ENCODE assay signal across 8 cellular contexts in genomic region chr6:28981391-28981832, GRCh38. TPM values are rescaled to one million over a fixed set of nuclear protein-coding genes. Genes with fewer than 3 reads are reported as not detected.
DNase-seq lines count a peak whose midpoint lies in the region; ATAC-seq, FAIRE-seq and TF ChIP-seq lines count a peak whose summit lies in the region.

No MANE protein-coding gene starts in this region.

- H3K36me3 ChIP-seq in fibroblast of lung (ENCODE audit: control insufficient read depth, insufficient read depth, low read length) = no peaks in the 10 kb centered on the region
- no peaks in the 10 kb centered on the region for H3K36me3 ChIP-seq in neural cell (ENCODE audit: insufficient read depth, low read length)
- no peaks in the 10 kb centered on the region for H3K36me3 ChIP-seq in stomach smooth muscle (ENCODE audit: control insufficient read depth in 2 of 2, insufficient read depth in 2 of 2, low read length in 2 of 2)

- no peak for TF ChIP-seq EP300 in neural cell (conservative IDR thresholded peaks at IDR 0.05; ENCODE audit: poor library complexity, severe bottlenecking)

- no peaks in the 10 kb centered on the region for H4K20me1 ChIP-seq in fibroblast of lung (ENCODE audit: control insufficient read depth, extremely low read depth, insufficient read depth, low read length)
- no peaks in the 10 kb centered on the region for H4K20me1 ChIP-seq in neural cell (ENCODE audit: insufficient read depth)

- peak overlapping the region; percentile 87 for H3K4me2 ChIP-seq in fibroblast of lung (ENCODE audit: extremely low read depth, insufficient read depth, low read length)
- peak overlapping the region; percentile 42 for H3K4me2 ChIP-seq in neural cell (ENCODE audit: low read length)

- ATAC-seq in GM18519 (IDR thresholded peaks at IDR 0.05; ENCODE audit: low FRiP score, unreplicated experiment) = peak; percentile 21
- ATAC-seq in activated T-cell treated with anti-CD3 and anti-CD28 coated beads, Interleukin-2, amount 50 U/mL, for 4 hours = peak; percentile 13 to 28

- no peaks in the 10 kb centered on the region for H3K27me3 ChIP-seq in fibroblast of lung (ENCODE audit: control insufficient read depth, insufficient read depth, low read length)
- H3K27me3 ChIP-seq in neural cell (ENCODE audit: insufficient read depth, low read depth, low read length) = no peaks in the 10 kb centered on the region
- peaks cover 8 to 13% of the 10 kb centered on the region in 2 donors for H3K27me3 ChIP-seq in stomach smooth muscle (ENCODE audit: control insufficient read depth in 1 of 2, insufficient read depth in 2 of 2, low read length in 2 of 2)

- peak overlapping the region; percentile 61 for H2AFZ ChIP-seq in fibroblast of lung (ENCODE audit: low read length)
- peak overlapping the region; percentile 35 for H2AFZ ChIP-seq in neural cell (ENCODE audit: low read depth, low read length)

- TF ChIP-seq RAD21 in neural cell (conservative IDR thresholded peaks at IDR 0.05) = peak; percentile 5

- H3K4me1 ChIP-seq in fibroblast of lung (ENCODE audit: control insufficient read depth, extremely low read depth, insufficient read depth, low read length) (no peaks in the 10 kb centered on the region), stomach smooth muscle (ENCODE audit: control insufficient read depth, insufficient read depth, low read length) (peaks cover 13% of the 10 kb centered on the region)

- H3K27ac ChIP-seq in fibroblast of lung (ENCODE audit: insufficient read depth, low read length) (peak overlapping the region; percentile 40), neural cell (ENCODE audit: low read length) (peak overlapping the region; percentile 49), stomach smooth muscle (ENCODE audit: low read length) (peak overlapping the region; percentile 53)

- no peaks in the 10 kb centered on the region for H3K9me2 ChIP-seq in neural cell (ENCODE audit: insufficient read depth, low read length)

- H3K4me3 ChIP-seq in fibroblast of lung (replicated peaks in 1 of 4; ENCODE audit: control extremely low read depth in 1 of 4, insufficient read depth in 1 of 4, low read depth in 3 of 4, low read length in 4 of 4) = peak overlapping the region; percentile 76 to 95 (median 84)
- H3K4me3 ChIP-seq in neural cell (ENCODE audit: low read length) = peak overlapping the region; percentile 69
- peak overlapping the region; percentile 96 to 100 for H3K4me3 ChIP-seq in stomach smooth muscle (ENCODE audit: low read length in 2 of 2)

- H3K79me2 ChIP-seq in fibroblast of lung (ENCODE audit: control insufficient read depth, insufficient read depth, low read length) (no peaks in the 10 kb centered on the region), neural cell (replicated peaks; ENCODE audit: insufficient read depth, low read length) (no peaks in the 10 kb centered on the region)

- H3K4me3 Mint-ChIP-seq in activated T-cell treated with anti-CD3 and anti-CD28 coated beads, Interleukin-2, amount 50 U/mL, for 4 hours = peak overlapping the region; percentile 91

- H3K4me1 Mint-ChIP-seq in activated T-cell treated with anti-CD3 and anti-CD28 coated beads, Interleukin-2, amount 50 U/mL, for 4 hours (ENCODE audit: low read depth) = peaks cover 45% of the 10 kb centered on the region

- no peaks in the 10 kb centered on the region for H3K9me3 ChIP-seq in fibroblast of lung (ENCODE audit: control insufficient read depth, insufficient read depth, low read depth, low read length)
- H3K9me3 ChIP-seq in neural cell (ENCODE audit: low read length) = no peaks in the 10 kb centered on the region
- H3K9me3 ChIP-seq in stomach smooth muscle (ENCODE audit: control insufficient read depth in 2 of 2, low read length in 2 of 2) = no peaks in the 10 kb centered on the region

- H3K9ac ChIP-seq in fibroblast of lung (ENCODE audit: insufficient read depth, low read length) = no peak overlapping the region
- peak overlapping the region; percentile 52 for H3K9ac ChIP-seq in neural cell (ENCODE audit: low read length)
- H3K9ac ChIP-seq in stomach smooth muscle (ENCODE audit: low read length in 2 of 2) = peak overlapping the region; percentile 21 to 50

- peaks cover 46% of the 10 kb centered on the region for H3K27me3 Mint-ChIP-seq in activated T-cell treated with anti-CD3 and anti-CD28 coated beads, Interleukin-2, amount 50 U/mL, for 4 hours (ENCODE audit: low read depth)

- FAIRE-seq in D721Med (lab: Jason Lieb, UNC) = no peak

- H3K36me3 Mint-ChIP-seq in activated T-cell treated with anti-CD3 and anti-CD28 coated beads, Interleukin-2, amount 50 U/mL, for 4 hours (ENCODE audit: insufficient read depth) = no peaks in the 10 kb centered on the region

- no peaks in the 10 kb centered on the region for H3F3A ChIP-seq in neural cell (ENCODE audit: insufficient read depth, low read length, poor library complexity, severe bottlenecking)

- H3K9me3 Mint-ChIP-seq in activated T-cell treated with anti-CD3 and anti-CD28 coated beads, Interleukin-2, amount 50 U/mL, for 4 hours = no peaks in the 10 kb centered on the region

- peak; percentile 95 for DNase-seq in HT-29 (ENCODE audit: low spot score)
- DNase-seq in activated T-cell treated with anti-CD3 and anti-CD28 coated beads, Interleukin-2, amount 50 U/mL, for 4 hours = peak; percentile 76
- peak; percentile 36 to 80 for DNase-seq in fibroblast of lung (ENCODE audit: low read depth in 2 of 2)
- no peak for DNase-seq in D721Med (ENCODE audit: insufficient read length, low spot score)

- TF ChIP-seq CTCF in fibroblast of lung (conservative IDR thresholded peaks at IDR 0.05 in 1 of 2, IDR thresholded peaks at IDR 0.05 in 1 of 2; ENCODE audit: low read depth in 1 of 2, low read length in 2 of 2) = no peak
- TF ChIP-seq CTCF in neural cell (IDR thresholded peaks at IDR 0.05; ENCODE audit: poor library complexity, severe bottlenecking) = no peak
- TF ChIP-seq CTCF in D721Med (IDR thresholded peaks at IDR 0.05; ENCODE audit: insufficient read depth, missing control alignments) = no peak

TF ChIP-seq in PFSK-1, 5 proteins besides CTCF, POLR2A, EP300 and RAD21 (continues in another document):
- 0 out of 2 replicates have a peak, but pooled peaks have one; percentile 12 for TF ChIP-seq SIN3A (IDR thresholded peaks at IDR 0.05; ENCODE audit: borderline replicate concordance, insufficient read depth, low read length)
- TF ChIP-seq POLR2AphosphoS5 (IDR thresholded peaks at IDR 0.05; ENCODE audit: low read depth, low read length) = no peak

TF ChIP-seq in neural cell, 6 proteins besides CTCF, POLR2A, EP300 and RAD21:
- TF ChIP-seq EZH2 (IDR thresholded peaks at IDR 0.05; ENCODE audit: borderline replicate concordance, insufficient read depth, low read length, poor library complexity, severe bottlenecking) (no peak), POLR2AphosphoS5 (IDR thresholded peaks at IDR 0.05) (no peak), TAF1 (IDR thresholded peaks at IDR 0.05; ENCODE audit: low read depth) (no peak), SMC3 (conservative IDR thresholded peaks at IDR 0.05; ENCODE audit: poor library complexity) (no peak), REST (IDR thresholded peaks at IDR 0.05; ENCODE audit: borderline replicate concordance) (peak; percentile 48), MXI1 (conservative IDR thresholded peaks at IDR 0.05; ENCODE audit: poor library complexity, severe bottlenecking) (peak; percentile 5)

RNA-seq across cellular contexts. Expression of gene ZNF311, which starts 23.7 kb away (rescaled TPM):
- total RNA-seq in HT-29 (2014; rRNA removed; shearing (Covaris generic)) = 1.1 and 1.2 TPM in 2 replicates
- 0.14 TPM for polyA plus RNA-seq in PFSK-1 (2012; ENCODE audit: insufficient read length, low read depth)
- total RNA-seq in activated T-cell treated with anti-CD3 and anti-CD28 coated beads, Interleukin-2, amount 50 U/mL, for 4 hours = under 1 TPM; 0.48 to 0.53 (median 0.52) TPM
- total RNA-seq in fibroblast of lung = 3.5 and 3.6 TPM in 2 replicates
- polyA plus RNA-seq in fibroblast of lung = 0.61 and 0.89 TPM in 2 replicates
- polyA plus RNA-seq in fibroblast of lung (2012) = 0.59 and 0.73 TPM in 2 replicates
- polyA minus RNA-seq in fibroblast of lung (ENCODE audit: low replicate concordance) = 1.1 TPM in 1 of 2 replicates, not detected in the other
- 4.6 and 4.7 TPM in 2 replicates for polyA plus RNA-seq in neural cell
- polyA minus RNA-seq in neural cell = 2.7 and 3.0 TPM in 2 replicates

RNA-seq across cellular contexts. Expression of gene TRIM27, which starts 57.6 kb away (rescaled TPM):
- 68.4 and 76.3 TPM in 2 replicates for total RNA-seq in HT-29 (2014; rRNA removed; shearing (Covaris generic))
- polyA plus RNA-seq in PFSK-1 (2012; ENCODE audit: insufficient read length, low read depth) = 76.1 TPM
- 10 to 100 TPM; 54.7 to 64.4 (median 58.4) TPM for total RNA-seq in activated T-cell treated with anti-CD3 and anti-CD28 coated beads, Interleukin-2, amount 50 U/mL, for 4 hours
- 43.7 and 43.8 TPM in 2 replicates for total RNA-seq in fibroblast of lung
- polyA plus RNA-seq in fibroblast of lung = 42.1 and 42.7 TPM in 2 replicates
- polyA plus RNA-seq in fibroblast of lung (2012) = 28.5 and 33.6 TPM in 2 replicates
- polyA minus RNA-seq in fibroblast of lung (ENCODE audit: low replicate concordance) = 17.3 and 28.3 TPM in 2 replicates
- 75.0 and 79.7 TPM in 2 replicates for polyA plus RNA-seq in neural cell
- 82.0 and 86.0 TPM in 2 replicates for polyA minus RNA-seq in neural cell
